In the genomic region with DNA sequence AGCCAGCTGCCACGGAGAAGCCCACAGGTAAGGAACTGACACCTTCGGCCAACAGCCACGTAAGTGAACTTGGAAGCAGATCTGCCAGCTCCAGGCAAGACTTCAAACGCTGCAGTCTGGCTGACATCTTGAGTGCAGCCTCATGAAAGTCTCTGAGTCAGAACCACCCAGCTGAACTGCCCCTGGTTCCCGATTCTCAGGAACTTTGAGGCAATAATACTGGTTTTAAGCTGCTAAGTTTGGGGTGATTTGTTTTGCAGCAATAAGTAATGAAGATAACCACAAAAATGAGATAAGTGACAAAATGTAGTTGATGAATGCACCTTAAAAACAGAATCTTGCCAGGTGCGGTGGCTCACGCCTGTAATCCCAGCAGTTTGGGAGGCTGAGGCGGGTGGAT, we compare ENCODE assay signal across 2 cellular contexts.
TF ChIP-seq lines count a peak whose summit lies in the region.

No MANE protein-coding gene starts in this region.

TF ChIP-seq in IMR-90, 13 proteins besides CTCF, POLR2A, EP300 and RAD21:
- TF ChIP-seq, protein P1, sequence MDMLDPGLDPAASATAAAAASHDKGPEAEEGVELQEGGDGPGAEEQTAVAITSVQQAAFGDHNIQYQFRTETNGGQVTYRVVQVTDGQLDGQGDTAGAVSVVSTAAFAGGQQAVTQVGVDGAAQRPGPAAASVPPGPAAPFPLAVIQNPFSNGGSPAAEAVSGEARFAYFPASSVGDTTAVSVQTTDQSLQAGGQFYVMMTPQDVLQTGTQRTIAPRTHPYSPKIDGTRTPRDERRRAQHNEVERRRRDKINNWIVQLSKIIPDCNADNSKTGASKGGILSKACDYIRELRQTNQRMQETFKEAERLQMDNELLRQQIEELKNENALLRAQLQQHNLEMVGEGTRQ (IDR thresholded peaks at IDR 0.05; ENCODE audit: low read depth, low read length): no peak
- TF ChIP-seq MAFK (IDR thresholded peaks at IDR 0.05; ENCODE audit: low read depth, low read length) (no peak), BHLHE40 (IDR thresholded peaks at IDR 0.05; ENCODE audit: low read depth, low read length) (no peak), RCOR1 (IDR thresholded peaks at IDR 0.05; ENCODE audit: insufficient replicate concordance, low read length) (no peak), CHD1 (IDR thresholded peaks at IDR 0.05; ENCODE audit: low read depth, low read length) (no peak), SMC3 (IDR thresholded peaks at IDR 0.05; ENCODE audit: low read depth, low read length) (no peak), NFE2L2 (IDR thresholded peaks at IDR 0.05; ENCODE audit: low read depth, low read length) (no peak), MXI1 (IDR thresholded peaks at IDR 0.05; ENCODE audit: borderline replicate concordance, low read depth, low read length) (no peak), FOS (IDR thresholded peaks at IDR 0.05; ENCODE audit: low read depth, low read length) (no peak), RFX5 (IDR thresholded peaks at IDR 0.05; ENCODE audit: low read depth, low read length) (no peak), MAZ (IDR thresholded peaks at IDR 0.05; ENCODE audit: borderline replicate concordance, low read depth, low read length) (no peak), CEBPB (IDR thresholded peaks at IDR 0.05; ENCODE audit: low read depth, low read length) (no peak)
- TF ChIP-seq, protein P2, sequence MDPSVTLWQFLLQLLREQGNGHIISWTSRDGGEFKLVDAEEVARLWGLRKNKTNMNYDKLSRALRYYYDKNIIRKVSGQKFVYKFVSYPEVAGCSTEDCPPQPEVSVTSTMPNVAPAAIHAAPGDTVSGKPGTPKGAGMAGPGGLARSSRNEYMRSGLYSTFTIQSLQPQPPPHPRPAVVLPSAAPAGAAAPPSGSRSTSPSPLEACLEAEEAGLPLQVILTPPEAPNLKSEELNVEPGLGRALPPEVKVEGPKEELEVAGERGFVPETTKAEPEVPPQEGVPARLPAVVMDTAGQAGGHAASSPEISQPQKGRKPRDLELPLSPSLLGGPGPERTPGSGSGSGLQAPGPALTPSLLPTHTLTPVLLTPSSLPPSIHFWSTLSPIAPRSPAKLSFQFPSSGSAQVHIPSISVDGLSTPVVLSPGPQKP (IDR thresholded peaks at IDR 0.05; ENCODE audit: borderline replicate concordance, low read depth, low read length): no peak

TF ChIP-seq in SK-N-SH, 30 proteins besides CTCF, POLR2A, EP300 and RAD21:
- TF ChIP-seq, protein P3, sequence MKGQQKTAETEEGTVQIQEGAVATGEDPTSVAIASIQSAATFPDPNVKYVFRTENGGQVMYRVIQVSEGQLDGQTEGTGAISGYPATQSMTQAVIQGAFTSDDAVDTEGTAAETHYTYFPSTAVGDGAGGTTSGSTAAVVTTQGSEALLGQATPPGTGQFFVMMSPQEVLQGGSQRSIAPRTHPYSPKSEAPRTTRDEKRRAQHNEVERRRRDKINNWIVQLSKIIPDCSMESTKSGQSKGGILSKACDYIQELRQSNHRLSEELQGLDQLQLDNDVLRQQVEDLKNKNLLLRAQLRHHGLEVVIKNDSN (IDR thresholded peaks at IDR 0.05; ENCODE audit: borderline replicate concordance, low read depth): no peak
- no peak for TF ChIP-seq JUND (IDR thresholded peaks at IDR 0.05)
- no peak for TF ChIP-seq FOXM1 (IDR thresholded peaks at IDR 0.05; ENCODE audit: low read depth)
- TF ChIP-seq POLR2AphosphoS5 (IDR thresholded peaks at IDR 0.05; ENCODE audit: low read depth, low read length): no peak
- no peak for TF ChIP-seq FOXJ3 (CRISPR knock-in tag; IDR thresholded peaks at IDR 0.05)
- TF ChIP-seq NRF1 (IDR thresholded peaks at IDR 0.05; ENCODE audit: low read depth, low read length): no peak
- no peak for TF ChIP-seq RXRA (IDR thresholded peaks at IDR 0.05; ENCODE audit: borderline replicate concordance, low read depth)
